8 cellular contexts compared by ENCODE assay signal in the genomic region with DNA sequence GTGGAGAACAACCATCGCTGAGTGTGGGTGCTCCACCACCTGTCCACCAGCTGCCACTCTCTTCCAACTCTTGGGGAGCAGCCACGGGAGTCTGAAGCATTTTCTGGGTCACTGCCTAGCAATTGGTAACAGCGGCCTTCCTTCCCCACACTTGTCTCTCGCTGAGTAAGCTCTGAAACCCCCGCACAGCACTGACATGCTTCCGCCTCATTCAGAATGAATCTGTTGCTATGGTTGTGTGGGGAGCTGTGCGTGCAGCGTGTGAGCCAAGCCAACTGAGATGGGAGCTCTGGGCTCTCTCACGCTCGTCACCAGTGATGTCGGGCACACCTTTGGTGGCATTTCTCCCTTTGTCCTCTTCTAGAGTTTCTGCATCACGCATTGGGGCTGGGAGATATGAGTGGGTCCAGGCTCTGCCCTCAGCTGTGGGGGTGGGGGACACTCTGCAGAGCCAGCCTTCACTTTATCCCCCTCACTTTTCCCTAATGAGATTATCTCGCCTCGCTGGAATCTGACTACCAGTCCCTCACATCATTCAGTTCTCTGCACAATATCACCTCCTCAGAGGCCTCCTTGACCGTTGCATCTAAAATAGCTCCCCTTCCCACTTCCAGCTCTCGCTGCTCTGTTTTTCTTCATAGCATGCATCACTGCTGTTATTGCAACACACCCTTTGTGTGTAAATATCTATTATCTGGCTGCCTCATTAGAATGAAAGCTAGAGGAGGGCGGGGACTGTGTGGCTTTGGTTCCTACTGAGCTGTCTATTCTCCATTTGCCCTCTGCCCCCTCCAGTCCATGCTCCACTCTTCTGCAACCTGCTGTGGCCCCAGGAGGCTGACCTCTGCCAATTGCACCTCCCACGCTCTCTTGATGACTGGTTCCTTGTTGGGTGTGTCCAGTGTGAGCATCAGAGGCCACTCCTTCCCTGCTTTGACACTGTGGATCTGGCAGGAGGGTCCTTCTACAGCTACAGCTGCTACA.
A peak's percentile ranks its signal among the peaks of the same experiment; 100 is the strongest.
DNase-seq lines count a peak whose midpoint lies in the region; ATAC-seq and TF ChIP-seq lines count a peak whose summit lies in the region.

No MANE protein-coding gene starts in this region.

- CTCF ChIA-PET in HEK293 (lab: Yijun Ruan, JAX) = interaction anchor here (0.6 to 1.5 kb wide), 3 partner anchors 29 to 143 kb away, joined by 3 to 5 read pairs (median 4); no protein-coding TSS in a partner anchor

- TF ChIP-seq CTCF in GM13977 (IDR thresholded peaks at IDR 0.05; ENCODE audit: extremely low read depth, insufficient read depth, missing control alignments) (no peak), HEK293 (tag by site-specific recombination; IDR thresholded peaks at IDR 0.05) (no peak)

- DNase-seq in GM13977 (ENCODE audit: low spot score) (peak; percentile 67), NCI-H2227 treated with DMSO at 0.1 percent for 48 hours (lab: John Stamatoyannopoulos, UW) (peak; percentile 50), left cardiac atrium (peak; percentile 29), posterior vena cava (ENCODE audit: low spot score) (no peak), NCI-H446 treated with DMSO at 0.1 percent for 48 hours (lab: John Stamatoyannopoulos, UW) (no peak)
- no peak for DNase-seq in stimulated activated CD4-positive, alpha-beta T cell treated with anti-CD3 and anti-CD28 coated beads, Interleukin-2, amount 100 ng/mL, for 24 hours
- no peak for DNase-seq in effector memory CD4-positive, alpha-beta T cell

- POLR2A ChIA-PET in HEK293 (lab: Yijun Ruan, JAX) = no interaction called here

- no peaks in the 10 kb centered on the region for H3K36me3 ChIP-seq in HEK293 (ENCODE audit: control insufficient read depth in 2 of 2, insufficient read depth in 1 of 2, low read length in 2 of 2)
- no peaks in the 10 kb centered on the region for H3K36me3 ChIP-seq in effector memory CD4-positive, alpha-beta T cell (ENCODE audit: control insufficient read depth, insufficient read depth, low read length)

- H3K27me3 ChIP-seq in effector memory CD4-positive, alpha-beta T cell (replicated peaks; ENCODE audit: control insufficient read depth, insufficient read depth, low read length, poor library complexity, severe bottlenecking) = no peaks in the 10 kb centered on the region

- ATAC-seq in left cardiac atrium = peak; percentile 38 to 89

- intact Hi-C loops in left cardiac atrium (cut with DNase I) (no loop called here), posterior vena cava (cut with DNase I) (no loop called here)

- H3K9me3 ChIP-seq in HEK293 (ENCODE audit: control insufficient read depth, insufficient read depth, low read depth, low read length) = no peaks in the 10 kb centered on the region
- H3K9me3 ChIP-seq in effector memory CD4-positive, alpha-beta T cell (ENCODE audit: control insufficient read depth, low read length) = no peaks in the 10 kb centered on the region

- no peaks in the 10 kb centered on the region for H3K4me1 ChIP-seq in HEK293 (ENCODE audit: control insufficient read depth, insufficient read depth, low read length)
- no peaks in the 10 kb centered on the region for H3K4me1 ChIP-seq in effector memory CD4-positive, alpha-beta T cell (ENCODE audit: control insufficient read depth, insufficient read depth, low read length, poor library complexity, severe bottlenecking)

- no peak overlapping the region for H3K4me3 ChIP-seq in HEK293 (ENCODE audit: low read depth, low read length)
- H3K4me3 ChIP-seq in effector memory CD4-positive, alpha-beta T cell (ENCODE audit: insufficient read depth, low read depth, low read length, poor library complexity, severe bottlenecking) = no peak overlapping the region

- in situ Hi-C loops in GM13977 (cut with MboI; ENCODE audit: low pct_unique_long_range_greater_than_20kb, low sequenced_read_pairs, unreplicated experiment) = no loop called here

- no peak overlapping the region for H3K27ac ChIP-seq in HEK293 (ENCODE audit: extremely low read depth, low read depth, low read length)
- no peak overlapping the region for H3K27ac ChIP-seq in effector memory CD4-positive, alpha-beta T cell (ENCODE audit: insufficient read depth, low read length, poor library complexity, severe bottlenecking)

TF ChIP-seq in HEK293, 187 proteins besides CTCF, POLR2A, EP300 and RAD21:
- TF ChIP-seq EGR2 (tag by site-specific recombination; IDR thresholded peaks at IDR 0.05; ENCODE audit: low read depth) (peak; percentile 28; the same call in 1 of the 2 replicates), ZNF843 (tag by site-specific recombination; IDR thresholded peaks at IDR 0.05) (no peak), ZIC2 (tag by site-specific recombination; IDR thresholded peaks at IDR 0.05) (peak; percentile 60), ZNF184 (tag by site-specific recombination; IDR thresholded peaks at IDR 0.05) (no peak), ZNF121 (tag by site-specific recombination; IDR thresholded peaks at IDR 0.05) (no peak), ZFHX2 (tag by site-specific recombination; conservative IDR thresholded peaks at IDR 0.05) (peak; percentile 26)
- TF ChIP-seq, protein P1, sequence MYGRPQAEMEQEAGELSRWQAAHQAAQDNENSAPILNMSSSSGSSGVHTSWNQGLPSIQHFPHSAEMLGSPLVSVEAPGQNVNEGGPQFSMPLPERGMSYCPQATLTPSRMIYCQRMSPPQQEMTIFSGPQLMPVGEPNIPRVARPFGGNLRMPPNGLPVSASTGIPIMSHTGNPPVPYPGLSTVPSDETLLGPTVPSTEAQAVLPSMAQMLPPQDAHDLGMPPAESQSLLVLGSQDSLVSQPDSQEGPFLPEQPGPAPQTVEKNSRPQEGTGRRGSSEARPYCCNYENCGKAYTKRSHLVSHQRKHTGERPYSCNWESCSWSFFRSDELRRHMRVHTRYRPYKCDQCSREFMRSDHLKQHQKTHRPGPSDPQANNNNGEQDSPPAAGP (tag by site-specific recombination; IDR thresholded peaks at IDR 0.05) = peak; percentile 79
- TF ChIP-seq, protein P2, sequence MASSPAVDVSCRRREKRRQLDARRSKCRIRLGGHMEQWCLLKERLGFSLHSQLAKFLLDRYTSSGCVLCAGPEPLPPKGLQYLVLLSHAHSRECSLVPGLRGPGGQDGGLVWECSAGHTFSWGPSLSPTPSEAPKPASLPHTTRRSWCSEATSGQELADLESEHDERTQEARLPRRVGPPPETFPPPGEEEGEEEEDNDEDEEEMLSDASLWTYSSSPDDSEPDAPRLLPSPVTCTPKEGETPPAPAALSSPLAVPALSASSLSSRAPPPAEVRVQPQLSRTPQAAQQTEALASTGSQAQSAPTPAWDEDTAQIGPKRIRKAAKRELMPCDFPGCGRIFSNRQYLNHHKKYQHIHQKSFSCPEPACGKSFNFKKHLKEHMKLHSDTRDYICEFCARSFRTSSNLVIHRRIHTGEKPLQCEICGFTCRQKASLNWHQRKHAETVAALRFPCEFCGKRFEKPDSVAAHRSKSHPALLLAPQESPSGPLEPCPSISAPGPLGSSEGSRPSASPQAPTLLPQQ (tag by site-specific recombination; IDR thresholded peaks at IDR 0.05) = no peak

Comparison
In these comparisons a context has a peak if more than half of its experiments do, and no peak if none do; other contexts are left out.
1. DNase-seq: peak in GM13977 (single experiment), NCI-H2227 treated with DMSO at 0.1 percent for 48 hours (single experiment) and left cardiac atrium (single experiment); none in stimulated activated CD4-positive, alpha-beta T cell treated with anti-CD3 and anti-CD28 coated beads, Interleukin-2, amount 100 ng/mL, for 24 hours (0 of 2), posterior vena cava (single experiment), NCI-H446 treated with DMSO at 0.1 percent for 48 hours (single experiment) and effector memory CD4-positive, alpha-beta T cell (0 of 3).